ENCODE assay signal across 14 cellular contexts in genomic region chr19:11180346-11180745, GRCh38. TPM values are rescaled to one million over a fixed set of nuclear protein-coding genes. Genes with fewer than 3 reads are reported as not detected.
DNase-seq lines count a peak whose midpoint lies in the region; ATAC-seq and TF ChIP-seq lines count a peak whose summit lies in the region.
"Had no signal": no experiment of that assay in that cellular context is flagged by ENCODE, and none has a peak within 500 bp of the region (broad histone marks: within the 10 kb centered on the region; RNA-seq: fewer than 3 reads in every experiment).

No MANE protein-coding gene starts in this region.

- CTCF ChIA-PET in activated CD8-positive, alpha-beta memory T cell treated with anti-CD3 and anti-CD28 coated beads, Interleukin-2, amount 10 ng/mL, durations not matched to agents 7 days and 5 days (lab: Charles Lee): interaction anchor here (1.2 kb wide), 1 partner anchor 16 kb away, joined by 3 read pairs; no protein-coding TSS in a partner anchor

- DNase-seq in HFFc6 (no peak), colonic mucosa (no peak), myocyte (ENCODE audit: low read depth) (peak; percentile 58), tibial nerve (ENCODE audit: low spot score in 2 of 2) (no peak), retina (no peak), natural killer cell (no peak)
- no peak for DNase-seq in activated CD8-positive, alpha-beta memory T cell treated with anti-CD3 and anti-CD28 coated beads, Interleukin-2, amount 10 ng/mL, durations not matched to agents 7 days and 5 days
- DNase-seq: amygdala, Caco-2, dorsolateral prefrontal cortex, NCI-H345, substantia nigra had no signal

- no peaks in the 10 kb centered on the region for H3K9me3 ChIP-seq in colonic mucosa
- H3K9me3 ChIP-seq in tibial nerve: peaks cover 0 to 2% (median 0%) of the 10 kb centered on the region in 4 donors
- H3K9me3 ChIP-seq: Caco-2 had no signal

- H3K27ac Mint-ChIP-seq in HFFc6 (peak overlapping the region; percentile 85), natural killer cell (no peak overlapping the region)
- no peak overlapping the region for H3K27ac Mint-ChIP-seq in activated CD8-positive, alpha-beta memory T cell treated with anti-CD3 and anti-CD28 coated beads, Interleukin-2, amount 10 ng/mL, durations not matched to agents 7 days and 5 days

- peaks cover 53% of the 10 kb centered on the region for H3K36me3 Mint-ChIP-seq in HFFc6 (ENCODE audit: low read depth)
- H3K36me3 Mint-ChIP-seq in activated CD8-positive, alpha-beta memory T cell treated with anti-CD3 and anti-CD28 coated beads, Interleukin-2, amount 10 ng/mL, durations not matched to agents 7 days and 5 days: no peaks in the 10 kb centered on the region
- H3K36me3 Mint-ChIP-seq in natural killer cell: no peaks in the 10 kb centered on the region

- H3K9me3 Mint-ChIP-seq in HFFc6: no peaks in the 10 kb centered on the region
- no peaks in the 10 kb centered on the region for H3K9me3 Mint-ChIP-seq in activated CD8-positive, alpha-beta memory T cell treated with anti-CD3 and anti-CD28 coated beads, Interleukin-2, amount 10 ng/mL, durations not matched to agents 7 days and 5 days (ENCODE audit: low read depth)
- no peaks in the 10 kb centered on the region for H3K9me3 Mint-ChIP-seq in natural killer cell

- H3K4me1 Mint-ChIP-seq in HFFc6 (ENCODE audit: low read depth) (peaks cover 37% of the 10 kb centered on the region), natural killer cell (no peaks in the 10 kb centered on the region)
- peaks cover 7% of the 10 kb centered on the region for H3K4me1 Mint-ChIP-seq in activated CD8-positive, alpha-beta memory T cell treated with anti-CD3 and anti-CD28 coated beads, Interleukin-2, amount 10 ng/mL, durations not matched to agents 7 days and 5 days

- no peak for TF ChIP-seq CTCF in HFFc6 (IDR thresholded peaks at IDR 0.05)
- no peak for TF ChIP-seq CTCF in colonic mucosa (IDR thresholded peaks at IDR 0.05)
- TF ChIP-seq CTCF in tibial nerve (IDR thresholded peaks at IDR 0.05): no peak
- no peak for TF ChIP-seq CTCF in natural killer cell (IDR thresholded peaks at IDR 0.05)

- H3K27ac ChIP-seq in colonic mucosa: peak overlapping the region; percentile 47
- H3K27ac ChIP-seq in tibial nerve: peak overlapping the region; percentile 24 to 75 (median 48)
- H3K27ac ChIP-seq: parathyroid adenoma had no signal

- 46 to 51% methylated on average over 8 of the region's 8 CpGs for WGBS in tibial nerve, 2 donors

- no peak for ATAC-seq in activated CD8-positive, alpha-beta memory T cell treated with anti-CD3 and anti-CD28 coated beads, Interleukin-2, amount 10 ng/mL, durations not matched to agents 7 days and 5 days
- ATAC-seq in natural killer cell (no peak), HG03460 (IDR thresholded peaks at IDR 0.05; ENCODE audit: unreplicated experiment) (no peak)

- H3K4me1 ChIP-seq in colonic mucosa (peaks cover 7% of the 10 kb centered on the region), tibial nerve (peaks cover 0 to 61% (median 16%) of the 10 kb centered on the region in 4 donors)
- H3K4me1 ChIP-seq: Caco-2, parathyroid adenoma had no signal

- intact Hi-C loops in colonic mucosa (cut with DNase I): no loop called here
- intact Hi-C loops in natural killer cell (cut with micrococcal nuclease): no loop called here

- H3K4me3 Mint-ChIP-seq in HFFc6: no peak overlapping the region
- no peak overlapping the region for H3K4me3 Mint-ChIP-seq in activated CD8-positive, alpha-beta memory T cell treated with anti-CD3 and anti-CD28 coated beads, Interleukin-2, amount 10 ng/mL, durations not matched to agents 7 days and 5 days
- H3K4me3 Mint-ChIP-seq in natural killer cell: no peak overlapping the region

- H3K9ac ChIP-seq in colonic mucosa (ENCODE audit: low read depth in 2 of 2, low read length in 2 of 2): peak overlapping the region in 1 of 2 donors; percentile 34
- H3K9ac ChIP-seq: parathyroid adenoma had no signal

- no peak for TF ChIP-seq EP300 in tibial nerve (IDR thresholded peaks at IDR 0.05)

- H3K27me3 ChIP-seq in colonic mucosa (no peaks in the 10 kb centered on the region), tibial nerve (no peaks in the 10 kb centered on the region)
- H3K27me3 ChIP-seq: dorsolateral prefrontal cortex had no signal

- H3K27me3 Mint-ChIP-seq in HFFc6 (ENCODE audit: insufficient read depth) (peaks cover 3% of the 10 kb centered on the region; the same call in 1 of the 2 replicates), natural killer cell (ENCODE audit: low read depth in 2 of 2) (no peaks in the 10 kb centered on the region)
- peaks cover 3% of the 10 kb centered on the region for H3K27me3 Mint-ChIP-seq in activated CD8-positive, alpha-beta memory T cell treated with anti-CD3 and anti-CD28 coated beads, Interleukin-2, amount 10 ng/mL, durations not matched to agents 7 days and 5 days

- no peaks in the 10 kb centered on the region for H3K36me3 ChIP-seq in colonic mucosa
- H3K36me3 ChIP-seq in tibial nerve: peaks cover 0 to 73% (median 0%) of the 10 kb centered on the region in 3 donors

- H3K4me3 ChIP-seq in colonic mucosa (no peak overlapping the region), tibial nerve (no peak overlapping the region)
- H3K4me3 ChIP-seq: dorsolateral prefrontal cortex had no signal

- TF ChIP-seq POLR2A in tibial nerve (IDR thresholded peaks at IDR 0.05): no peak

RNA-seq across cellular contexts. Expression of gene KANK2, which starts 17.0 kb away (rescaled TPM):
- total RNA-seq in HFFc6 (2021; fragmentation: NEBNext Ultra II Directional; extraction: Animal tissue kit (Norgen Biotek cat#: 25700)): 100 to 1,000 TPM; 132 to 167 (median 156) TPM
- 10 to 100 TPM; 44.1 to 87.8 TPM for total RNA-seq in colonic mucosa
- 317 and 438 TPM in 2 replicates for total RNA-seq in myocyte
- 337 TPM for polyA plus RNA-seq in myocyte (2012)
- 100 to 1,000 TPM; 355 to 752 (median 582) TPM for total RNA-seq in tibial nerve
- total RNA-seq in activated CD8-positive, alpha-beta memory T cell treated with anti-CD3 and anti-CD28 coated beads, Interleukin-2, amount 10 ng/mL, durations not matched to agents 7 days and 5 days: 1 to 10 TPM; 1.8 to 2.3 TPM
- total RNA-seq in natural killer cell: 1 to 10 TPM in 1 of 3 donors, under 1 TPM in 2; 0.82 to 1.3 (median 0.85) TPM

RNA-seq across cellular contexts. Expression of gene SPC24, which starts 24.8 kb away (rescaled TPM):
- total RNA-seq in HFFc6 (2021; fragmentation: NEBNext Ultra II Directional; extraction: Animal tissue kit (Norgen Biotek cat#: 25700)): 10 to 100 TPM; 21.0 to 54.6 (median 50.3) TPM
- total RNA-seq in colonic mucosa: 10 to 100 TPM in 1 of 2 donors, 1 to 10 TPM in 1; 9.4 to 47.6 TPM
- 2.4 and 2.5 TPM in 2 replicates for total RNA-seq in myocyte
- polyA plus RNA-seq in myocyte (2012): 1.3 TPM
- total RNA-seq in tibial nerve: 10 to 100 TPM in 1 of 4 donors, 1 to 10 TPM in 3; 2.6 to 20.4 (median 4.4) TPM
- total RNA-seq in activated CD8-positive, alpha-beta memory T cell treated with anti-CD3 and anti-CD28 coated beads, Interleukin-2, amount 10 ng/mL, durations not matched to agents 7 days and 5 days: 10 to 100 TPM; 62.8 to 85.5 TPM
- total RNA-seq in natural killer cell: 1 to 10 TPM; 1.7 to 6.1 (median 4.1) TPM

RNA-seq across cellular contexts. Expression of gene ANGPTL8, which starts 59.1 kb away (rescaled TPM):
- total RNA-seq in HFFc6 (2021; fragmentation: NEBNext Ultra II Directional; extraction: Animal tissue kit (Norgen Biotek cat#: 25700)): not detected
- total RNA-seq in colonic mucosa: not detected
- total RNA-seq in myocyte: not detected in 2 replicates
- 0.32 TPM for polyA plus RNA-seq in myocyte (2012)
- 10 to 100 TPM in 2 of 4 donors, 1 to 10 TPM in 1, not detected in 1; 2.0 to 13.2 (median 10.8) TPM for total RNA-seq in tibial nerve
- not detected for total RNA-seq in activated CD8-positive, alpha-beta memory T cell treated with anti-CD3 and anti-CD28 coated beads, Interleukin-2, amount 10 ng/mL, durations not matched to agents 7 days and 5 days
- not detected for total RNA-seq in natural killer cell
- total RNA-seq: Caco-2 had no signal

Comparison
In these comparisons a context has a peak if more than half of its experiments do, and no peak if none do; other contexts are left out.
1. RNA of gene KANK2, which starts 17.0 kb away (total RNA-seq): 355 to 752 TPM in tibial nerve, 317 to 438 TPM in myocyte, 132 to 167 TPM in HFFc6 and 44.1 to 87.8 TPM in colonic mucosa; 1.8 to 2.3 TPM in activated CD8-positive, alpha-beta memory T cell treated with anti-CD3 and anti-CD28 coated beads, Interleukin-2, amount 10 ng/mL, durations not matched to agents 7 days and 5 days and 0.82 to 1.3 TPM in natural killer cell; every median in the first group is over 10 times any median in the second.